ENCODE assay signal across 1 cellular context in the genomic region with DNA sequence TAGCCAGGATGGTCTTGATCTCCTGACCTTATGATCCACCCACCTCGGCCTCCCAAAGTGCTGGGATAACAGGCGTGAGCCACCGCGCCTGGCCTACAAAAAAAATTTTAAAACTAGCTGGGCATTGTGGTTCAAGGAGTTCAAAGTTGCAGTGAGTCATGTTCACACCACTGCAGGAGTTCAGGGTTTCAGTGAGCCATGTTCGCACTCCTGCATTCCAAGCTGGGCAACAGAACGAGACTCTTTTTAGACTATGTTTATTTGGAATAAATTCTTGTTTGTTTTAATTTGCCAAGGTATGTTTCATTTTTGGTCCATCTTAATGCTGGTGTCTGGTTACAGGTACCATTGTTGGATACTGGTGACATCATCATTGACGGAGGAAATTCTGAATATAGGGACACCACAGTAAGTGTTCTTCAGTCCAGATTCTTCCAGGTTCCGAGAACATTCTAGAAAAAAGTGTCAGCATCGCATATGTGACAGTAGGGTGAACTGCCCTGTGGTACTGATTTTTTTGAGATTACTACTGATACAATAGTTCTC.
TF ChIP-seq lines count a peak whose summit lies in the region.

No MANE protein-coding gene starts in this region.

TF ChIP-seq in A549, 52 proteins besides CTCF, POLR2A, EP300 and RAD21 (continued from another document):
- TF ChIP-seq, protein P1, sequence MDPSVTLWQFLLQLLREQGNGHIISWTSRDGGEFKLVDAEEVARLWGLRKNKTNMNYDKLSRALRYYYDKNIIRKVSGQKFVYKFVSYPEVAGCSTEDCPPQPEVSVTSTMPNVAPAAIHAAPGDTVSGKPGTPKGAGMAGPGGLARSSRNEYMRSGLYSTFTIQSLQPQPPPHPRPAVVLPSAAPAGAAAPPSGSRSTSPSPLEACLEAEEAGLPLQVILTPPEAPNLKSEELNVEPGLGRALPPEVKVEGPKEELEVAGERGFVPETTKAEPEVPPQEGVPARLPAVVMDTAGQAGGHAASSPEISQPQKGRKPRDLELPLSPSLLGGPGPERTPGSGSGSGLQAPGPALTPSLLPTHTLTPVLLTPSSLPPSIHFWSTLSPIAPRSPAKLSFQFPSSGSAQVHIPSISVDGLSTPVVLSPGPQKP (IDR thresholded peaks at IDR 0.05; ENCODE audit: low read depth, low read length): no peak
- TF ChIP-seq BHLHE40 (IDR thresholded peaks at IDR 0.05; ENCODE audit: low read depth, low read length): no peak
- no peak for TF ChIP-seq JUNB (IDR thresholded peaks at IDR 0.05)
- no peak for TF ChIP-seq ESRRA (IDR thresholded peaks at IDR 0.05; ENCODE audit: borderline replicate concordance, low read length)
- peak; percentile 55; the same call in 1 of the 2 replicates for TF ChIP-seq RARB (CRISPR knock-in tag; IDR thresholded peaks at IDR 0.05)
- no peak for TF ChIP-seq SMC3 (IDR thresholded peaks at IDR 0.05)
- TF ChIP-seq HOXB5 (CRISPR knock-in tag; IDR thresholded peaks at IDR 0.05): no peak
- TF ChIP-seq, protein P2, sequence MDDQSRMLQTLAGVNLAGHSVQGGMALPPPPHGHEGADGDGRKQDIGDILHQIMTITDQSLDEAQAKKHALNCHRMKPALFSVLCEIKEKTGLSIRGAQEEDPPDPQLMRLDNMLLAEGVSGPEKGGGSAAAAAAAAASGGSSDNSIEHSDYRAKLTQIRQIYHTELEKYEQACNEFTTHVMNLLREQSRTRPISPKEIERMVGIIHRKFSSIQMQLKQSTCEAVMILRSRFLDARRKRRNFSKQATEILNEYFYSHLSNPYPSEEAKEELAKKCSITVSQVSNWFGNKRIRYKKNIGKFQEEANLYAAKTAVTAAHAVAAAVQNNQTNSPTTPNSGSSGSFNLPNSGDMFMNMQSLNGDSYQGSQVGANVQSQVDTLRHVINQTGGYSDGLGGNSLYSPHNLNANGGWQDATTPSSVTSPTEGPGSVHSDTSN (IDR thresholded peaks at IDR 0.05): no peak
- TF ChIP-seq, protein P3, sequence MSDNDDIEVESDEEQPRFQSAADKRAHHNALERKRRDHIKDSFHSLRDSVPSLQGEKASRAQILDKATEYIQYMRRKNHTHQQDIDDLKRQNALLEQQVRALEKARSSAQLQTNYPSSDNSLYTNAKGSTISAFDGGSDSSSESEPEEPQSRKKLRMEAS (IDR thresholded peaks at IDR 0.05): peak; percentile 54; the same call in 1 of the 2 replicates
- no peak for TF ChIP-seq NPAS2 (CRISPR knock-in tag; IDR thresholded peaks at IDR 0.05; ENCODE audit: borderline replicate concordance)
- TF ChIP-seq CHD4 (IDR thresholded peaks at IDR 0.05; ENCODE audit: borderline replicate concordance): no peak
- no peak for TF ChIP-seq TFCP2L1 (CRISPR knock-in tag; IDR thresholded peaks at IDR 0.05)
- TF ChIP-seq FOSL2 (IDR thresholded peaks at IDR 0.05): no peak
- TF ChIP-seq FOSL2 (CRISPR knock-in tag; IDR thresholded peaks at IDR 0.05): peak; percentile 52
- TF ChIP-seq GATA3 (IDR thresholded peaks at IDR 0.05; ENCODE audit: borderline replicate concordance): no peak
- TF ChIP-seq FOSB (CRISPR knock-in tag; IDR thresholded peaks at IDR 0.05): no peak
- TF ChIP-seq POLR2AphosphoS2 (conservative IDR thresholded peaks at IDR 0.05; ENCODE audit: low read length): 0 out of 2 replicates have a peak, but pooled peaks have one; percentile 22
- TF ChIP-seq HOXA7 (CRISPR knock-in tag; IDR thresholded peaks at IDR 0.05): no peak
- no peak for TF ChIP-seq MAFK (IDR thresholded peaks at IDR 0.05; ENCODE audit: partially characterized antibody)
- TF ChIP-seq FOXS1 (CRISPR knock-in tag; IDR thresholded peaks at IDR 0.05): no peak
- no peak for TF ChIP-seq ZNF302 (CRISPR knock-in tag; IDR thresholded peaks at IDR 0.05)
- TF ChIP-seq ZFP36 (IDR thresholded peaks at IDR 0.05; ENCODE audit: borderline replicate concordance, partially characterized antibody): no peak
- TF ChIP-seq, protein P4, sequence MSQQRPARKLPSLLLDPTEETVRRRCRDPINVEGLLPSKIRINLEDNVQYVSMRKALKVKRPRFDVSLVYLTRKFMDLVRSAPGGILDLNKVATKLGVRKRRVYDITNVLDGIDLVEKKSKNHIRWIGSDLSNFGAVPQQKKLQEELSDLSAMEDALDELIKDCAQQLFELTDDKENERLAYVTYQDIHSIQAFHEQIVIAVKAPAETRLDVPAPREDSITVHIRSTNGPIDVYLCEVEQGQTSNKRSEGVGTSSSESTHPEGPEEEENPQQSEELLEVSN (IDR thresholded peaks at IDR 0.05; ENCODE audit: borderline replicate concordance, low read depth): no peak
- no peak for TF ChIP-seq PHF8 (IDR thresholded peaks at IDR 0.05; ENCODE audit: borderline replicate concordance, low read depth)
- no peak for TF ChIP-seq ZSCAN20 (CRISPR knock-in tag; IDR thresholded peaks at IDR 0.05)
- TF ChIP-seq, protein P5, sequence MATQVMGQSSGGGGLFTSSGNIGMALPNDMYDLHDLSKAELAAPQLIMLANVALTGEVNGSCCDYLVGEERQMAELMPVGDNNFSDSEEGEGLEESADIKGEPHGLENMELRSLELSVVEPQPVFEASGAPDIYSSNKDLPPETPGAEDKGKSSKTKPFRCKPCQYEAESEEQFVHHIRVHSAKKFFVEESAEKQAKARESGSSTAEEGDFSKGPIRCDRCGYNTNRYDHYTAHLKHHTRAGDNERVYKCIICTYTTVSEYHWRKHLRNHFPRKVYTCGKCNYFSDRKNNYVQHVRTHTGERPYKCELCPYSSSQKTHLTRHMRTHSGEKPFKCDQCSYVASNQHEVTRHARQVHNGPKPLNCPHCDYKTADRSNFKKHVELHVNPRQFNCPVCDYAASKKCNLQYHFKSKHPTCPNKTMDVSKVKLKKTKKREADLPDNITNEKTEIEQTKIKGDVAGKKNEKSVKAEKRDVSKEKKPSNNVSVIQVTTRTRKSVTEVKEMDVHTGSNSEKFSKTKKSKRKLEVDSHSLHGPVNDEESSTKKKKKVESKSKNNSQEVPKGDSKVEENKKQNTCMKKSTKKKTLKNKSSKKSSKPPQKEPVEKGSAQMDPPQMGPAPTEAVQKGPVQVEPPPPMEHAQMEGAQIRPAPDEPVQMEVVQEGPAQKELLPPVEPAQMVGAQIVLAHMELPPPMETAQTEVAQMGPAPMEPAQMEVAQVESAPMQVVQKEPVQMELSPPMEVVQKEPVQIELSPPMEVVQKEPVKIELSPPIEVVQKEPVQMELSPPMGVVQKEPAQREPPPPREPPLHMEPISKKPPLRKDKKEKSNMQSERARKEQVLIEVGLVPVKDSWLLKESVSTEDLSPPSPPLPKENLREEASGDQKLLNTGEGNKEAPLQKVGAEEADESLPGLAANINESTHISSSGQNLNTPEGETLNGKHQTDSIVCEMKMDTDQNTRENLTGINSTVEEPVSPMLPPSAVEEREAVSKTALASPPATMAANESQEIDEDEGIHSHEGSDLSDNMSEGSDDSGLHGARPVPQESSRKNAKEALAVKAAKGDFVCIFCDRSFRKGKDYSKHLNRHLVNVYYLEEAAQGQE (IDR thresholded peaks at IDR 0.05): no peak
- no peak for TF ChIP-seq RFX5 (IDR thresholded peaks at IDR 0.05)
- TF ChIP-seq, protein P6, sequence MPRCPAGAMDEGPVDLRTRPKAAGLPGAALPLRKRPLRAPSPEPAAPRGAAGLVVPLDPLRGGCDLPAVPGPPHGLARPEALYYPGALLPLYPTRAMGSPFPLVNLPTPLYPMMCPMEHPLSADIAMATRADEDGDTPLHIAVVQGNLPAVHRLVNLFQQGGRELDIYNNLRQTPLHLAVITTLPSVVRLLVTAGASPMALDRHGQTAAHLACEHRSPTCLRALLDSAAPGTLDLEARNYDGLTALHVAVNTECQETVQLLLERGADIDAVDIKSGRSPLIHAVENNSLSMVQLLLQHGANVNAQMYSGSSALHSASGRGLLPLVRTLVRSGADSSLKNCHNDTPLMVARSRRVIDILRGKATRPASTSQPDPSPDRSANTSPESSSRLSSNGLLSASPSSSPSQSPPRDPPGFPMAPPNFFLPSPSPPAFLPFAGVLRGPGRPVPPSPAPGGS (IDR thresholded peaks at IDR 0.05): no peak
- TF ChIP-seq HOXB13 (CRISPR knock-in tag; IDR thresholded peaks at IDR 0.05; ENCODE audit: low read depth): no peak
